In genomic region chr1:162905759-162906158, GRCh38 we compare ENCODE assay signal across 13 cellular contexts. TPM values are rescaled to one million over a fixed set of nuclear protein-coding genes. Genes with fewer than 3 reads are reported as not detected.
DNase-seq lines count a peak whose midpoint lies in the region; ATAC-seq lines count a peak whose summit lies in the region.
"Had no signal": no experiment of that assay in that cellular context is flagged by ENCODE, and none has a peak within 500 bp of the region (broad histone marks: within the 10 kb centered on the region; RNA-seq: fewer than 3 reads in every experiment).

No MANE protein-coding gene starts in this region.

- H3K4me1 ChIP-seq in SJSA1 (replicated peaks): peaks cover 36% of the 10 kb centered on the region

- no peaks in the 10 kb centered on the region for H3K27me3 ChIP-seq in SJSA1 (replicated peaks)
- H3K27me3 ChIP-seq: dorsolateral prefrontal cortex had no signal

- DNase-seq in left cardiac atrium: no peak
- no peak for DNase-seq in cardiac septum (ENCODE audit: low spot score)
- DNase-seq in SJSA1 (ENCODE audit: low read depth in 1 of 2, low spot score in 2 of 2): peak in 1 of 2 experiments; percentile 50
- DNase-seq in fibroblast of the conjunctiva (ENCODE audit: low read depth): peak; percentile 57
- peak; percentile 74 for DNase-seq in stromal cell of bone marrow (ENCODE audit: low read depth)
- DNase-seq in NCI-H2171 treated with DMSO at 0.1 percent for 48 hours (lab: John Stamatoyannopoulos, UW): no peak
- DNase-seq: AML-193; dorsolateral prefrontal cortex; NCI-H2171; stimulated activated CD4-positive, alpha-beta T cell treated with anti-CD3 and anti-CD28 coated beads, Interleukin-15, amount 100 ng/mL, for 24 hours; stimulated activated naive CD8-positive, alpha-beta T cell treated with anti-CD3 and anti-CD28 coated beads, Interleukin-15, amount 100 ng/mL, for 72 hours had no signal

- no peaks in the 10 kb centered on the region for H3K36me3 ChIP-seq in SJSA1

- intact Hi-C loops in left cardiac atrium (cut with DNase I) (no loop called here), cardiac septum (cut with DNase I) (no loop called here)

- H3K27ac ChIP-seq in SJSA1: peak overlapping the region; percentile 52

- H3K4me3 ChIP-seq in SJSA1: no peak overlapping the region
- H3K4me3 ChIP-seq: dorsolateral prefrontal cortex had no signal

- no peaks in the 10 kb centered on the region for H3K9me3 ChIP-seq in SJSA1 (replicated peaks)

- ATAC-seq in left cardiac atrium (peak; percentile 48 to 84), HG02623 (IDR thresholded peaks at IDR 0.05; ENCODE audit: unreplicated experiment) (no peak), GM21737 (IDR thresholded peaks at IDR 0.05; ENCODE audit: unreplicated experiment) (no peak)
- ATAC-seq: stimulated activated naive CD8-positive, alpha-beta T cell treated with anti-CD3 and anti-CD28 coated beads, Interleukin-15, amount 100 ng/mL, for 72 hours had no signal

RNA-seq across cellular contexts. Expression of gene CCDC190, which starts 44.8 kb away (rescaled TPM):
- under 1 TPM in 1 of 2 donors, not detected in 1; 0.41 TPM for total RNA-seq in left cardiac atrium
- 0.59 TPM for total RNA-seq in cardiac septum
- total RNA-seq in SJSA1 (2014; rRNA removed; shearing (Covaris generic)): 2.8 and 5.5 TPM in 2 replicates

Comparison
In these comparisons a context has a peak if more than half of its experiments do, and no peak if none do; other contexts are left out.
1. ATAC-seq: peak in left cardiac atrium (2 of 2); none in HG02623 (single experiment) and GM21737 (single experiment).
2. DNase-seq: peak in fibroblast of the conjunctiva (single experiment) and stromal cell of bone marrow (single experiment); none in left cardiac atrium (single experiment), cardiac septum (single experiment) and NCI-H2171 treated with DMSO at 0.1 percent for 48 hours (single experiment).